In the genomic region with DNA sequence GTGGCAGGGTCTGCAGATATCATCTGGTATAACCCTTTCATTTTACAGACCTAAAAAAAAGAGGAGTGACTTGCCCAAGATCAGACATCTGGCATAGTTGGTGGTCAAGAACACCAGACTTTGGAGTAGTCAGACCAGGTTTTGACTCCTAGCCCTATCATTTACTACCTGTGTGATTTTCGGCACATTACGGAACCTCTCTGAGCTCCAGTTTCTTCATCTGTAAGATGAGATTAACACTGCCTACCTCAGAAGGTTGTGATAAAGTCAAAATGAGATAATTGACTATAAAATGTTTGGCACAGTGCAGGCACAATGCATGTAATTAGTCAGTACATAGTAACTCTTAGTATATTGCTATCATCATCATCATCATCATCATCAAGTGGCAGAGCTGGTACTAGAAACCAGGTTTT, we compare ENCODE assay signal across 9 cellular contexts. TPM values are rescaled to one million over a fixed set of nuclear protein-coding genes. Genes with fewer than 3 reads are reported as not detected.
DNase-seq lines count a peak whose midpoint lies in the region; ATAC-seq and TF ChIP-seq lines count a peak whose summit lies in the region.
"Had no signal": no experiment of that assay in that cellular context is flagged by ENCODE, and none has a peak within 500 bp of the region (broad histone marks: within the 10 kb centered on the region; RNA-seq: fewer than 3 reads in every experiment).

No MANE protein-coding gene starts in this region.

- H3K27ac Mint-ChIP-seq in Caco-2 (ENCODE audit: unreplicated experiment) = no peak overlapping the region
- H3K27ac Mint-ChIP-seq in central memory CD8-positive, alpha-beta T cell (ENCODE audit: low read depth) = no peak overlapping the region
- peak overlapping the region in 2 of 9 donors; percentile 50 to 91 for H3K27ac Mint-ChIP-seq in naive thymus-derived CD4-positive, alpha-beta T cell

- no peaks in the 10 kb centered on the region for H3K36me3 ChIP-seq in Caco-2 (ENCODE audit: control insufficient read depth, insufficient read depth, low read length)
- H3K36me3 ChIP-seq in naive thymus-derived CD4-positive, alpha-beta T cell (ENCODE audit: control insufficient read depth in 2 of 3, insufficient read depth in 3 of 3, low read length in 3 of 3) = no peaks in the 10 kb centered on the region

- no peaks in the 10 kb centered on the region for H3K27me3 ChIP-seq in Caco-2 (replicated peaks; ENCODE audit: control insufficient read depth, insufficient read depth, low read length)
- H3K27me3 ChIP-seq in naive thymus-derived CD4-positive, alpha-beta T cell (ENCODE audit: control insufficient read depth in 2 of 2, insufficient read depth in 2 of 2, low read length in 2 of 2) = peaks cover 4 to 6% of the 10 kb centered on the region in 2 donors

- BruUV-seq in Caco-2 (replicated peaks; lab: Mats Ljungman, UMichigan) = no TSS peak

- no peaks in the 10 kb centered on the region for H3K9me3 ChIP-seq in Caco-2
- H3K9me3 ChIP-seq in naive thymus-derived CD4-positive, alpha-beta T cell (ENCODE audit: control insufficient read depth in 2 of 3, low read length in 3 of 3) = no peaks in the 10 kb centered on the region

- H3K9me3 Mint-ChIP-seq in Caco-2 (ENCODE audit: unreplicated experiment) = no peaks in the 10 kb centered on the region
- no peaks in the 10 kb centered on the region for H3K9me3 Mint-ChIP-seq in central memory CD8-positive, alpha-beta T cell
- no peaks in the 10 kb centered on the region for H3K9me3 Mint-ChIP-seq in naive thymus-derived CD4-positive, alpha-beta T cell

- ATAC-seq in central memory CD8-positive, alpha-beta T cell (replicated peaks; ENCODE audit: extremely low read depth, poor library complexity, severe bottlenecking) = no peak
- no peak for ATAC-seq in naive thymus-derived CD4-positive, alpha-beta T cell
- ATAC-seq in HG03095 (IDR thresholded peaks at IDR 0.05; ENCODE audit: unreplicated experiment) (no peak), GM19455 (IDR thresholded peaks at IDR 0.05; ENCODE audit: unreplicated experiment) (no peak), HG03469 (IDR thresholded peaks at IDR 0.05; ENCODE audit: unreplicated experiment) (no peak)

- no peak overlapping the region for H3K27ac ChIP-seq in naive thymus-derived CD4-positive, alpha-beta T cell (ENCODE audit: low read depth, low read length)

- peaks cover 7% of the 10 kb centered on the region for H3K27me3 Mint-ChIP-seq in Caco-2 (ENCODE audit: insufficient read depth, unreplicated experiment)
- H3K27me3 Mint-ChIP-seq in central memory CD8-positive, alpha-beta T cell = peaks cover 36% of the 10 kb centered on the region
- H3K27me3 Mint-ChIP-seq in naive thymus-derived CD4-positive, alpha-beta T cell = peaks cover 8 to 35% (median 33%) of the 10 kb centered on the region in 5 donors

- peaks cover 15% of the 10 kb centered on the region for H3K36me3 Mint-ChIP-seq in Caco-2 (ENCODE audit: insufficient read depth, unreplicated experiment)
- peaks cover 6% of the 10 kb centered on the region for H3K36me3 Mint-ChIP-seq in central memory CD8-positive, alpha-beta T cell (ENCODE audit: insufficient read depth)
- H3K36me3 Mint-ChIP-seq in naive thymus-derived CD4-positive, alpha-beta T cell = peaks cover 0 to 6% (median 0%) of the 10 kb centered on the region in 5 donors

- H3K4me3 ChIP-seq in Caco-2 (ENCODE audit: low read depth, low read length) = peak overlapping the region; percentile 87
- H3K4me3 ChIP-seq in naive thymus-derived CD4-positive, alpha-beta T cell (ENCODE audit: low read length) = no peak overlapping the region

- peak overlapping the region; percentile 99 for H3K4me3 Mint-ChIP-seq in Caco-2 (ENCODE audit: unreplicated experiment)
- H3K4me3 Mint-ChIP-seq in central memory CD8-positive, alpha-beta T cell = peak overlapping the region; percentile 93
- H3K4me3 Mint-ChIP-seq in naive thymus-derived CD4-positive, alpha-beta T cell = peak overlapping the region; percentile 74 to 98 (median 93)

- POLR2A ChIA-PET in Caco-2 (lab: Charles Lee) = no interaction called here
- POLR2A ChIA-PET in naive thymus-derived CD4-positive, alpha-beta T cell (lab: Charles Lee) = no interaction called here

- intact Hi-C loops in Caco-2 (cut with micrococcal nuclease; ENCODE audit: unreplicated experiment) = loop anchor here (2.0 kb wide), 2 partner anchors 37 to 69 kb away; no protein-coding TSS in a partner anchor
- intact Hi-C loops in naive thymus-derived CD4-positive, alpha-beta T cell (cut with micrococcal nuclease) = loop anchor here in 1 of 2 donors (2.0 kb wide), 1 partner anchor 59 kb away; no protein-coding TSS in a partner anchor

- CTCF ChIA-PET in Caco-2 (lab: Charles Lee) = interaction anchor here (3.0 kb wide), 1 partner anchor 67 kb away, joined by 24 read pairs; no protein-coding TSS in a partner anchor
- CTCF ChIA-PET in naive thymus-derived CD4-positive, alpha-beta T cell (lab: Charles Lee) = no interaction called here

- TF ChIP-seq CTCF in Caco-2 (IDR thresholded peaks at IDR 0.05; ENCODE audit: insufficient read depth in 1 of 2, low read depth in 1 of 2, low read length in 1 of 2, severe bottlenecking in 1 of 2, unreplicated experiment in 1 of 2) = no peak

- DNase-seq in Caco-2 (no peak), NAMALWA (ENCODE audit: low spot score) (peak; percentile 16), hippocampal formation (lab: John Stamatoyannopoulos, UW) (no peak)
- DNase-seq in central memory CD8-positive, alpha-beta T cell (ENCODE audit: low spot score in 2 of 2) = no peak
- DNase-seq in naive thymus-derived CD4-positive, alpha-beta T cell = no peak
- DNase-seq: NCI-H2029 had no signal

- H3K4me1 Mint-ChIP-seq in Caco-2 (ENCODE audit: low read depth, unreplicated experiment) = peaks cover 8% of the 10 kb centered on the region
- H3K4me1 Mint-ChIP-seq in central memory CD8-positive, alpha-beta T cell = peaks cover 21% of the 10 kb centered on the region
- H3K4me1 Mint-ChIP-seq in naive thymus-derived CD4-positive, alpha-beta T cell = peaks cover 10 to 54% (median 17%) of the 10 kb centered on the region in 7 donors

- H3K4me1 ChIP-seq in Caco-2 = no peaks in the 10 kb centered on the region; the same call in 1 of the 2 replicates
- peaks cover 6 to 14% of the 10 kb centered on the region in 2 donors for H3K4me1 ChIP-seq in naive thymus-derived CD4-positive, alpha-beta T cell (ENCODE audit: control insufficient read depth in 2 of 2, insufficient read depth in 2 of 2, low read length in 2 of 2)

RNA-seq across cellular contexts. Expression of a gene that starts 1.2 kb away (rescaled TPM):
- total RNA-seq in Caco-2 (2022) = 5.8 and 6.5 TPM in 2 replicates
- 10 to 100 TPM in 1 of 5 experiments, under 1 TPM in 3, not detected in 1; 0.14 to 21.4 (median 0.27) TPM for total RNA-seq in naive thymus-derived CD4-positive, alpha-beta T cell
- not detected for polyA plus RNA-seq in naive thymus-derived CD4-positive, alpha-beta T cell
